9 cellular contexts compared by ENCODE assay signal in the genomic region with DNA sequence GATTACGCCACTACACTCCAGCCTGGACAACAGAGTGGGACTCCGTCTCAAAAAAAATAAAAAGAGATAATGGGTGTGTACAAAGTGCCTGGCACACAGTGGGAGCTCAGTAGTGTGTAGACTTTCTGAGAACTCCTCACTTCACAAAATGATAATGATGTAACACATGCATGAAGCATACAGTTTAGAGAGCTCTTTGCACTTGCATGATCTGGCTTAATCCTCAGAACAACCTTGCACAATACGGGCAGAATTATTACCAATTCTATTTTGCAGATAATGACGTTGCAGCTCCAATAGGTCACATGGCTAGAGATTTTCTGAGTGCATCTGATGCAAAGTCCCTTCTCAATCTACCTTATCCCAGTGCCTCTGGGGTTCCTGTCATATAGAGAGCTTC.
A peak's percentile ranks its signal among the peaks of the same experiment; 100 is the strongest.
DNase-seq lines count a peak whose midpoint lies in the region; ATAC-seq and TF ChIP-seq lines count a peak whose summit lies in the region.
"Had no signal": no experiment of that assay in that cellular context is flagged by ENCODE, and none has a peak within 500 bp of the region (broad histone marks: within the 10 kb centered on the region; RNA-seq: fewer than 3 reads in every experiment).

No MANE protein-coding gene starts in this region.

- intact Hi-C loops in Calu3 (cut with micrococcal nuclease; ENCODE audit: unreplicated experiment): loop anchor here (5.0 kb wide), 1 partner anchor 85 kb away; no protein-coding TSS in a partner anchor

- H3K9me3 Mint-ChIP-seq in Calu3 (ENCODE audit: low read depth, unreplicated experiment): no peaks in the 10 kb centered on the region
- H3K9me3 Mint-ChIP-seq in activated naive CD8-positive, alpha-beta T cell treated with anti-CD3 and anti-CD28 coated beads for 36 hours: no peaks in the 10 kb centered on the region
- H3K9me3 Mint-ChIP-seq in natural killer cell treated with Interleukin-12 subunit alpha and Interleukin-12 subunit beta and Interleukin-15 and Interleukin-18, amount 100 ng/mL, for 72 hours: no peaks in the 10 kb centered on the region

- H3K27ac Mint-ChIP-seq in Calu3 (ENCODE audit: unreplicated experiment): peak overlapping the region; percentile 75
- H3K27ac Mint-ChIP-seq in activated naive CD8-positive, alpha-beta T cell treated with anti-CD3 and anti-CD28 coated beads for 36 hours: peak overlapping the region; percentile 90
- H3K27ac Mint-ChIP-seq in natural killer cell treated with Interleukin-12 subunit alpha and Interleukin-12 subunit beta and Interleukin-15 and Interleukin-18, amount 100 ng/mL, for 72 hours: peak overlapping the region; percentile 82 to 85

- no peak for DNase-seq in Calu3
- peak; percentile 35 for DNase-seq in NOMO-1 treated with dmso at 0.1 percent for 144 hours (lab: John Stamatoyannopoulos, UW; ENCODE audit: unreplicated experiment)
- DNase-seq in activated naive CD8-positive, alpha-beta T cell treated with anti-CD3 and anti-CD28 coated beads for 36 hours: no peak
- no peak for DNase-seq in natural killer cell treated with Interleukin-12 subunit alpha and Interleukin-12 subunit beta and Interleukin-15 and Interleukin-18, amount 100 ng/mL, for 72 hours (ENCODE audit: low spot score)
- DNase-seq in kidney tubule cell (ENCODE audit: low spot score): no peak
- DNase-seq in HK-2 (ENCODE audit: unreplicated experiment): no peak
- DNase-seq in SHP77 (lab: John Stamatoyannopoulos, UW): no peak
- DNase-seq: caudate nucleus had no signal

- peak in 1 of 2 donors; percentile 61 for ATAC-seq in natural killer cell treated with Interleukin-12 subunit alpha and Interleukin-12 subunit beta and Interleukin-15 and Interleukin-18, amount 100 ng/mL, for 72 hours
- no peak for ATAC-seq in HG02885 (IDR thresholded peaks at IDR 0.05; ENCODE audit: poor library complexity, unreplicated experiment)

- H3K4me1 Mint-ChIP-seq in Calu3 (ENCODE audit: low read depth, unreplicated experiment): peaks cover 9% of the 10 kb centered on the region
- peaks cover 75% of the 10 kb centered on the region for H3K4me1 Mint-ChIP-seq in activated naive CD8-positive, alpha-beta T cell treated with anti-CD3 and anti-CD28 coated beads for 36 hours
- peaks cover 74 to 85% of the 10 kb centered on the region in 2 donors for H3K4me1 Mint-ChIP-seq in natural killer cell treated with Interleukin-12 subunit alpha and Interleukin-12 subunit beta and Interleukin-15 and Interleukin-18, amount 100 ng/mL, for 72 hours (ENCODE audit: low read depth in 2 of 2)

- TF ChIP-seq CTCF in Calu3 (IDR thresholded peaks at IDR 0.05; ENCODE audit: unreplicated experiment): no peak

- CTCF ChIA-PET in Calu3 (lab: Charles Lee): interaction anchor here (0.6 to 1.8 kb wide), 12 partner anchors 8 to 538 kb away, joined by 3 to 5 read pairs (median 4); a partner anchor contains a TSS

- peak overlapping the region; percentile 43 for H3K4me3 Mint-ChIP-seq in Calu3 (ENCODE audit: low read depth, unreplicated experiment)
- H3K4me3 Mint-ChIP-seq in activated naive CD8-positive, alpha-beta T cell treated with anti-CD3 and anti-CD28 coated beads for 36 hours: peak overlapping the region; percentile 35
- peak overlapping the region; percentile 82 for H3K4me3 Mint-ChIP-seq in natural killer cell treated with Interleukin-12 subunit alpha and Interleukin-12 subunit beta and Interleukin-15 and Interleukin-18, amount 100 ng/mL, for 72 hours

- H3K27me3 Mint-ChIP-seq in Calu3 (ENCODE audit: unreplicated experiment): no peaks in the 10 kb centered on the region
- no peaks in the 10 kb centered on the region for H3K27me3 Mint-ChIP-seq in activated naive CD8-positive, alpha-beta T cell treated with anti-CD3 and anti-CD28 coated beads for 36 hours
- H3K27me3 Mint-ChIP-seq in natural killer cell treated with Interleukin-12 subunit alpha and Interleukin-12 subunit beta and Interleukin-15 and Interleukin-18, amount 100 ng/mL, for 72 hours: no peaks in the 10 kb centered on the region

- BruUV-seq in Calu3 (replicated peaks; lab: Mats Ljungman, UMichigan): TSS peak; percentile 98

- peaks cover 5% of the 10 kb centered on the region for H3K36me3 Mint-ChIP-seq in Calu3 (ENCODE audit: insufficient read depth, unreplicated experiment)
- H3K36me3 Mint-ChIP-seq in activated naive CD8-positive, alpha-beta T cell treated with anti-CD3 and anti-CD28 coated beads for 36 hours: peaks cover 42% of the 10 kb centered on the region
- peaks cover 4% of the 10 kb centered on the region for H3K36me3 Mint-ChIP-seq in natural killer cell treated with Interleukin-12 subunit alpha and Interleukin-12 subunit beta and Interleukin-15 and Interleukin-18, amount 100 ng/mL, for 72 hours
